In the genomic region with DNA sequence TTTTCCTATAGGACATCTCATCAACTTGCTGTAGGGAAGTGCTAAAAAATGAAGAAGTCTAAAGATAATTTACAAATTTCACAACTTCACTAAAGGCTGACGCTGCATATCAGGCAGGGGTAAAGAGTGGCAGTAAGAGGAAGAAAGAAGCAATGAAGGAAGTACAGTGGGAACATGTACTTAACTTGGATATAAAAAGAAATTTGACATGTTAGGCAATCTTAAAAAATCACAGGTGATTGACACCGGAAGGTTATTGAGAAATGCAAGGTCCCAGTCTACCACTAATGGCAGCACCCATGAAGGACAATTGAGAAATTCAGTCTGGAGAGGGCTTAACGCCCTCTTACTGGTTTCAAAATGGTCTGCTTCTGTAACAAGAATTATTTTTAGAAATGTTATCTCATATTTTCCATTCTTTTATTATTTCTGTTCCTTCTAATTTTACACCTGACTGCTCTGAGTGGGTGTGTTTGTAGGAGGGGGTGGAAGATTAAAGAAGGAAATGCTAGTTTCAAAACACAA, we compare ENCODE assay signal across 14 cellular contexts.
DNase-seq lines count a peak whose midpoint lies in the region; ATAC-seq and TF ChIP-seq lines count a peak whose summit lies in the region.
"Had no signal": no experiment of that assay in that cellular context is flagged by ENCODE, and none has a peak within 500 bp of the region (broad histone marks: within the 10 kb centered on the region; RNA-seq: fewer than 3 reads in every experiment).

No MANE protein-coding gene starts in this region.

- H3K4me1 ChIP-seq in right atrium auricular region (peaks cover 0 to 2% of the 10 kb centered on the region in 2 donors), lower lobe of right lung (peaks cover 7% of the 10 kb centered on the region)
- H3K4me1 ChIP-seq: suprapubic skin had no signal

- H3K27ac ChIP-seq in right atrium auricular region (peak overlapping the region in 1 of 2 donors; percentile 35), lower lobe of right lung (no peak overlapping the region), WERI-Rb-1 (no peak overlapping the region)
- H3K27ac ChIP-seq: coronary artery, suprapubic skin had no signal

- H3K36me3 ChIP-seq in right atrium auricular region (no peaks in the 10 kb centered on the region), lower lobe of right lung (no peaks in the 10 kb centered on the region), WERI-Rb-1 (no peaks in the 10 kb centered on the region)
- H3K36me3 ChIP-seq: suprapubic skin had no signal

- H3K4me3 ChIP-seq in right atrium auricular region: no peak overlapping the region
- H3K4me3 ChIP-seq in lower lobe of right lung: no peak overlapping the region
- no peak overlapping the region for H3K4me3 ChIP-seq in WERI-Rb-1 (ENCODE audit: low read depth, low read length)
- H3K4me3 ChIP-seq: coronary artery, suprapubic skin had no signal

- H3K27me3 ChIP-seq in right atrium auricular region (no peaks in the 10 kb centered on the region), lower lobe of right lung (ENCODE audit: low read depth) (no peaks in the 10 kb centered on the region), WERI-Rb-1 (ENCODE audit: insufficient read depth, low read depth, severe bottlenecking) (no peaks in the 10 kb centered on the region)
- H3K27me3 ChIP-seq: suprapubic skin had no signal

- H3K27ac Mint-ChIP-seq in endothelial cell (ENCODE audit: unreplicated experiment): no peak overlapping the region
- H3K27ac Mint-ChIP-seq: activated CD8-positive, alpha-beta memory T cell treated with anti-CD3 and anti-CD28 coated beads, Interleukin-2, amount 10 ng/mL, durations not matched to agents 7 days and 5 days had no signal

- peaks cover 20% of the 10 kb centered on the region for H3K4me1 Mint-ChIP-seq in endothelial cell (ENCODE audit: unreplicated experiment)
- H3K4me1 Mint-ChIP-seq: activated CD8-positive, alpha-beta memory T cell treated with anti-CD3 and anti-CD28 coated beads, Interleukin-2, amount 10 ng/mL, durations not matched to agents 7 days and 5 days had no signal

- no peaks in the 10 kb centered on the region for H3K36me3 Mint-ChIP-seq in endothelial cell (ENCODE audit: low read depth, unreplicated experiment)
- H3K36me3 Mint-ChIP-seq: activated CD8-positive, alpha-beta memory T cell treated with anti-CD3 and anti-CD28 coated beads, Interleukin-2, amount 10 ng/mL, durations not matched to agents 7 days and 5 days had no signal

- H3K27me3 Mint-ChIP-seq in endothelial cell (ENCODE audit: unreplicated experiment): no peaks in the 10 kb centered on the region
- H3K27me3 Mint-ChIP-seq: activated CD8-positive, alpha-beta memory T cell treated with anti-CD3 and anti-CD28 coated beads, Interleukin-2, amount 10 ng/mL, durations not matched to agents 7 days and 5 days had no signal

- intact Hi-C loops in Right ventricle myocardium superior (cut with DNase I): no loop called here
- intact Hi-C loops in lower lobe of right lung (cut with DNase I): no loop called here

- no peak for DNase-seq in Right ventricle myocardium superior
- DNase-seq in right atrium auricular region (ENCODE audit: low spot score): no peak
- DNase-seq in UCSD-AML1 (lab: John Stamatoyannopoulos, UW; ENCODE audit: unreplicated experiment): peak; percentile 12
- DNase-seq in lower lobe of right lung: no peak
- no peak for DNase-seq in WERI-Rb-1
- DNase-seq in endothelial cell (ENCODE audit: low spot score): no peak
- DNase-seq: activated CD8-positive, alpha-beta memory T cell treated with anti-CD3 and anti-CD28 coated beads, Interleukin-2, amount 10 ng/mL, durations not matched to agents 7 days and 5 days; erythroblast; NCI-H2227 treated with DMSO at 0.1 percent for 48 hours; posterior cingulate gyrus had no signal

- no peak overlapping the region for H3K4me3 Mint-ChIP-seq in endothelial cell (ENCODE audit: unreplicated experiment)
- H3K4me3 Mint-ChIP-seq: activated CD8-positive, alpha-beta memory T cell treated with anti-CD3 and anti-CD28 coated beads, Interleukin-2, amount 10 ng/mL, durations not matched to agents 7 days and 5 days had no signal

- no peak for TF ChIP-seq CTCF in right atrium auricular region (IDR thresholded peaks at IDR 0.05)
- no peak for TF ChIP-seq CTCF in lower lobe of right lung (IDR thresholded peaks at IDR 0.05)
- no peak for TF ChIP-seq CTCF in WERI-Rb-1 (IDR thresholded peaks at IDR 0.05; ENCODE audit: low read depth, low read length)
- no peak for TF ChIP-seq CTCF in endothelial cell (IDR thresholded peaks at IDR 0.05; ENCODE audit: unreplicated experiment)

- peak; percentile 86 for ATAC-seq in Right ventricle myocardium superior (ENCODE audit: poor library complexity)
- ATAC-seq in lower lobe of right lung: peak; percentile 92 to 94
- ATAC-seq in HG03196 (IDR thresholded peaks at IDR 0.05; ENCODE audit: unreplicated experiment): no peak
- ATAC-seq in activated CD4-positive, CD25-positive, alpha-beta regulatory T cell treated with anti-CD3 and anti-CD28 coated beads, Interleukin-2, amount 50 U/mL, for 24 hours: no peak
- ATAC-seq: activated CD8-positive, alpha-beta memory T cell treated with anti-CD3 and anti-CD28 coated beads, Interleukin-2, amount 10 ng/mL, durations not matched to agents 7 days and 5 days had no signal

- H3K9me3 ChIP-seq in right atrium auricular region (no peaks in the 10 kb centered on the region), lower lobe of right lung (no peaks in the 10 kb centered on the region), WERI-Rb-1 (ENCODE audit: severe bottlenecking) (no peaks in the 10 kb centered on the region)
- H3K9me3 ChIP-seq: suprapubic skin had no signal

- no peaks in the 10 kb centered on the region for H3K9me3 Mint-ChIP-seq in endothelial cell (ENCODE audit: unreplicated experiment)

Comparison
In these comparisons a context has a peak if more than half of its experiments do, and no peak if none do; other contexts are left out.
1. ATAC-seq: peak in Right ventricle myocardium superior (single experiment) and lower lobe of right lung (2 of 2); none in HG03196 (single experiment) and activated CD4-positive, CD25-positive, alpha-beta regulatory T cell treated with anti-CD3 and anti-CD28 coated beads, Interleukin-2, amount 50 U/mL, for 24 hours (0 of 2).